ENCODE assay signal across 32 cellular contexts in genomic region chr1:208068908-208069307, GRCh38.
"Had no signal": no experiment of that assay in that cellular context is flagged by ENCODE, and none has a peak within 500 bp of the region (broad histone marks: within the 10 kb centered on the region; RNA-seq: fewer than 3 reads in every experiment).

No MANE protein-coding gene starts in this region.

- H3K4me3 Mint-ChIP-seq: activated naive CD4-positive, alpha-beta T cell treated with anti-CD3 and anti-CD28 coated beads for 36 hours; activated naive CD8-positive, alpha-beta T cell treated with anti-CD3 and anti-CD28 coated beads for 36 hours; activated T-helper 1 cell treated with anti-CD3 and anti-CD28 coated beads, Interleukin-12 subunit alpha, Interleukin-12 subunit beta, Interleukin-2, Interleukin-4 antibody, amounts not matched to agents 30 ng/mL and 10 ng/mL and 1 ng/mL, durations not matched to agents 14 hours and 24 hours and 36 hours; natural killer cell; stimulated activated naive B cell treated with anti-CD40 and anti-IgM and Interleukin-4, amounts not matched to agents 10 μg/mL and 1 μg/mL and 100 μg/mL, for 72 hours had no signal

- H3K36me3 Mint-ChIP-seq: activated naive CD8-positive, alpha-beta T cell treated with anti-CD3 and anti-CD28 coated beads for 36 hours; natural killer cell; stimulated activated naive B cell treated with anti-CD40 and anti-IgM and Interleukin-4, amounts not matched to agents 10 μg/mL and 1 μg/mL and 100 μg/mL, for 72 hours had no signal

- H3K36me3 ChIP-seq: adrenal gland, neutrophil, prostate gland had no signal

- H3K27ac ChIP-seq: adrenal gland, body of pancreas, esophagus muscularis mucosa, foreskin keratinocyte, heart right ventricle, left lung, lower lobe of right lung, neutrophil, prostate gland, sigmoid colon, stomach, tibial artery, VCaP had no signal

- H3K9me3 ChIP-seq: adrenal gland, body of pancreas, esophagus muscularis mucosa, heart right ventricle, left lung, lower lobe of right lung, neutrophil, prostate gland, sigmoid colon, stomach, tibial artery had no signal

- ATAC-seq: activated CD4-positive, CD25-positive, alpha-beta regulatory T cell treated with anti-CD3 and anti-CD28 coated beads, Interleukin-2, amount 50 U/mL, for 24 hours; body of pancreas; heart right ventricle; left lung; lower lobe of right lung; natural killer cell; stimulated activated naive B cell treated with anti-CD40 and anti-IgM and Interleukin-4, amounts not matched to agents 10 μg/mL and 1 μg/mL and 100 μg/mL, for 72 hours had no signal

- DNase-seq: activated CD4-positive, alpha-beta T cell treated with anti-CD3 and anti-CD28 coated beads for 48 hours; activated CD4-positive, alpha-beta T cell treated with anti-CD3 and anti-CD28 coated beads, Interleukin-2, amount 50 U/mL, for 48 hours; activated CD8-positive, alpha-beta memory T cell treated with anti-CD3 and anti-CD28 coated beads for 24 hours; activated effector memory CD4-positive, alpha-beta T cell treated with anti-CD3 and anti-CD28 coated beads, Interleukin-2, amount 50 U/mL, for 16 hours; activated naive CD4-positive, alpha-beta T cell treated with anti-CD3 and anti-CD28 coated beads for 36 hours; activated naive CD8-positive, alpha-beta T cell treated with anti-CD3 and anti-CD28 coated beads for 36 hours; adrenal gland; aorta; caudate nucleus; cortex of kidney; foreskin keratinocyte; heart right ventricle; left lung; lower lobe of right lung; mesenchymal stem cell; natural killer cell; sigmoid colon; stimulated activated CD4-positive, alpha-beta T cell treated with anti-CD3 and anti-CD28 coated beads, Interleukin-1b, Interleukin-23, amount 100 ng/mL, for 48 hours; stimulated activated CD4-positive, alpha-beta T cell treated with anti-CD3 and anti-CD28 coated beads, Interleukin-4, amount 100 ng/mL, for 4 hours; stimulated activated CD8-positive, alpha-beta memory T cell treated with anti-CD3 and anti-CD28 coated beads, Interleukin-4, amount 100 ng/mL, for 48 hours; stimulated activated naive B cell treated with anti-CD40 and anti-IgM and Interleukin-4, amounts not matched to agents 10 μg/mL and 1 μg/mL and 100 μg/mL, for 72 hours; stomach; T-helper 1 cell; tibial artery had no signal

- H3K27me3 Mint-ChIP-seq: activated naive CD8-positive, alpha-beta T cell treated with anti-CD3 and anti-CD28 coated beads for 36 hours; stimulated activated naive B cell treated with anti-CD40 and anti-IgM and Interleukin-4, amounts not matched to agents 10 μg/mL and 1 μg/mL and 100 μg/mL, for 72 hours had no signal

- H3K27ac Mint-ChIP-seq: activated naive CD4-positive, alpha-beta T cell treated with anti-CD3 and anti-CD28 coated beads for 36 hours; activated naive CD8-positive, alpha-beta T cell treated with anti-CD3 and anti-CD28 coated beads for 36 hours; activated T-helper 1 cell treated with anti-CD3 and anti-CD28 coated beads, Interleukin-12 subunit alpha, Interleukin-12 subunit beta, Interleukin-2, Interleukin-4 antibody, amounts not matched to agents 30 ng/mL and 10 ng/mL and 1 ng/mL, durations not matched to agents 14 hours and 24 hours and 36 hours; natural killer cell; stimulated activated naive B cell treated with anti-CD40 and anti-IgM and Interleukin-4, amounts not matched to agents 10 μg/mL and 1 μg/mL and 100 μg/mL, for 72 hours had no signal

- H3K27me3 ChIP-seq: adrenal gland, body of pancreas, esophagus muscularis mucosa, foreskin keratinocyte, heart right ventricle, left lung, neutrophil, sigmoid colon, stomach, tibial artery had no signal

- H3K4me3 ChIP-seq: adrenal gland, body of pancreas, esophagus muscularis mucosa, heart right ventricle, left lung, lower lobe of right lung, prostate gland, sigmoid colon, smooth muscle cell, stomach, tibial artery had no signal

- H3K9me3 Mint-ChIP-seq: activated naive CD4-positive, alpha-beta T cell treated with anti-CD3 and anti-CD28 coated beads for 36 hours; activated naive CD8-positive, alpha-beta T cell treated with anti-CD3 and anti-CD28 coated beads for 36 hours; activated T-helper 1 cell treated with anti-CD3 and anti-CD28 coated beads, Interleukin-12 subunit alpha, Interleukin-12 subunit beta, Interleukin-2, Interleukin-4 antibody, amounts not matched to agents 30 ng/mL and 10 ng/mL and 1 ng/mL, durations not matched to agents 14 hours and 24 hours and 36 hours; natural killer cell; stimulated activated naive B cell treated with anti-CD40 and anti-IgM and Interleukin-4, amounts not matched to agents 10 μg/mL and 1 μg/mL and 100 μg/mL, for 72 hours had no signal

- H3K4me1 ChIP-seq: body of pancreas, left lung, lower lobe of right lung, prostate gland, sigmoid colon, stomach, tibial artery had no signal

- H3K4me1 Mint-ChIP-seq: activated naive CD8-positive, alpha-beta T cell treated with anti-CD3 and anti-CD28 coated beads for 36 hours; natural killer cell had no signal
